Comparison of ENCODE assay signal across 29 cellular contexts in genomic region chr9:131845286-131846011, GRCh38.
DNase-seq lines count a peak whose midpoint lies in the region; ATAC-seq and TF ChIP-seq lines count a peak whose summit lies in the region.
"Had no signal": no experiment of that assay in that cellular context is flagged by ENCODE, and none has a peak within 500 bp of the region (broad histone marks: within the 10 kb centered on the region; RNA-seq: fewer than 3 reads in every experiment).

No MANE protein-coding gene starts in this region.

- H3K27ac Mint-ChIP-seq in activated naive CD4-positive, alpha-beta T cell treated with anti-CD3 and anti-CD28 coated beads, Interleukin-2, amount 10 ng/mL, durations not matched to agents 7 days and 5 days, result peak overlapping the region; percentile 77
- H3K27ac Mint-ChIP-seq in activated T-helper 1 cell treated with anti-CD3 and anti-CD28 coated beads, Interleukin-12 subunit alpha, Interleukin-12 subunit beta, Interleukin-2, Interleukin-4 antibody, amounts not matched to agents 30 ng/mL and 10 ng/mL and 1 ng/mL, durations not matched to agents 14 hours and 24 hours and 36 hours, result peak overlapping the region; percentile 77
- no peak overlapping the region for H3K27ac Mint-ChIP-seq in stimulated activated effector memory CD8-positive, alpha-beta T cell treated with anti-CD3 and anti-CD28 coated beads, Interleukin-12 subunit alpha, Interleukin-12 subunit beta, amount 100 ng/mL, for 72 hours
- no peak overlapping the region for H3K27ac Mint-ChIP-seq in chondrocyte (ENCODE audit: unreplicated experiment)
- H3K27ac Mint-ChIP-seq: activated naive CD4-positive, alpha-beta T cell treated with anti-CD3 and anti-CD28 coated beads, Interleukin-2, amount 50 U/mL, for 72 hours; immature natural killer cell; natural killer cell; WTC11 had no signal

- no peaks in the 10 kb centered on the region for H3K36me3 Mint-ChIP-seq in activated naive CD4-positive, alpha-beta T cell treated with anti-CD3 and anti-CD28 coated beads, Interleukin-2, amount 10 ng/mL, durations not matched to agents 7 days and 5 days
- H3K36me3 Mint-ChIP-seq in activated T-helper 1 cell treated with anti-CD3 and anti-CD28 coated beads, Interleukin-12 subunit alpha, Interleukin-12 subunit beta, Interleukin-2, Interleukin-4 antibody, amounts not matched to agents 30 ng/mL and 10 ng/mL and 1 ng/mL, durations not matched to agents 14 hours and 24 hours and 36 hours (ENCODE audit: low read depth), result no peaks in the 10 kb centered on the region
- H3K36me3 Mint-ChIP-seq in stimulated activated effector memory CD8-positive, alpha-beta T cell treated with anti-CD3 and anti-CD28 coated beads, Interleukin-12 subunit alpha, Interleukin-12 subunit beta, amount 100 ng/mL, for 72 hours, result no peaks in the 10 kb centered on the region
- H3K36me3 Mint-ChIP-seq in chondrocyte (ENCODE audit: low read depth), result no peaks in the 10 kb centered on the region
- H3K36me3 Mint-ChIP-seq: activated naive CD4-positive, alpha-beta T cell treated with anti-CD3 and anti-CD28 coated beads, Interleukin-2, amount 50 U/mL, for 72 hours; immature natural killer cell; natural killer cell; WTC11 had no signal

- CTCF ChIA-PET in activated naive CD4-positive, alpha-beta T cell treated with anti-CD3 and anti-CD28 coated beads, Interleukin-2, amount 10 ng/mL, durations not matched to agents 7 days and 5 days (lab: Charles Lee), result no interaction called here

- intact Hi-C loops in activated T-helper 1 cell treated with anti-CD3 and anti-CD28 coated beads, Interleukin-12 subunit alpha, Interleukin-12 subunit beta, Interleukin-2, Interleukin-4 antibody, amounts not matched to agents 30 ng/mL and 10 ng/mL and 1 ng/mL, durations not matched to agents 14 hours and 24 hours and 36 hours (cut with micrococcal nuclease), result no loop called here

- TF ChIP-seq CTCF in chondrocyte (IDR thresholded peaks at IDR 0.05), result no peak

- no peak overlapping the region for H3K4me3 Mint-ChIP-seq in activated naive CD4-positive, alpha-beta T cell treated with anti-CD3 and anti-CD28 coated beads, Interleukin-2, amount 10 ng/mL, durations not matched to agents 7 days and 5 days
- H3K4me3 Mint-ChIP-seq in activated T-helper 1 cell treated with anti-CD3 and anti-CD28 coated beads, Interleukin-12 subunit alpha, Interleukin-12 subunit beta, Interleukin-2, Interleukin-4 antibody, amounts not matched to agents 30 ng/mL and 10 ng/mL and 1 ng/mL, durations not matched to agents 14 hours and 24 hours and 36 hours, result peak overlapping the region; percentile 2
- no peak overlapping the region for H3K4me3 Mint-ChIP-seq in stimulated activated effector memory CD8-positive, alpha-beta T cell treated with anti-CD3 and anti-CD28 coated beads, Interleukin-12 subunit alpha, Interleukin-12 subunit beta, amount 100 ng/mL, for 72 hours
- H3K4me3 Mint-ChIP-seq in chondrocyte (ENCODE audit: unreplicated experiment), result no peak overlapping the region
- H3K4me3 Mint-ChIP-seq: immature natural killer cell; natural killer cell; stimulated activated naive CD8-positive, alpha-beta T cell treated with anti-CD3 and anti-CD28 coated beads, Interleukin-15, amount 100 ng/mL, for 72 hours; WTC11 had no signal

- peaks cover 27% of the 10 kb centered on the region for H3K27me3 Mint-ChIP-seq in activated naive CD4-positive, alpha-beta T cell treated with anti-CD3 and anti-CD28 coated beads, Interleukin-2, amount 10 ng/mL, durations not matched to agents 7 days and 5 days
- peaks cover 3% of the 10 kb centered on the region for H3K27me3 Mint-ChIP-seq in activated T-helper 1 cell treated with anti-CD3 and anti-CD28 coated beads, Interleukin-12 subunit alpha, Interleukin-12 subunit beta, Interleukin-2, Interleukin-4 antibody, amounts not matched to agents 30 ng/mL and 10 ng/mL and 1 ng/mL, durations not matched to agents 14 hours and 24 hours and 36 hours (ENCODE audit: insufficient read depth)
- H3K27me3 Mint-ChIP-seq in chondrocyte (ENCODE audit: low read depth), result peaks cover 12% of the 10 kb centered on the region

- H3K4me1 Mint-ChIP-seq in activated naive CD4-positive, alpha-beta T cell treated with anti-CD3 and anti-CD28 coated beads, Interleukin-2, amount 10 ng/mL, durations not matched to agents 7 days and 5 days, result peaks cover 12% of the 10 kb centered on the region
- peaks cover 14% of the 10 kb centered on the region for H3K4me1 Mint-ChIP-seq in activated T-helper 1 cell treated with anti-CD3 and anti-CD28 coated beads, Interleukin-12 subunit alpha, Interleukin-12 subunit beta, Interleukin-2, Interleukin-4 antibody, amounts not matched to agents 30 ng/mL and 10 ng/mL and 1 ng/mL, durations not matched to agents 14 hours and 24 hours and 36 hours (ENCODE audit: low read depth)
- peaks cover 3% of the 10 kb centered on the region for H3K4me1 Mint-ChIP-seq in stimulated activated effector memory CD8-positive, alpha-beta T cell treated with anti-CD3 and anti-CD28 coated beads, Interleukin-12 subunit alpha, Interleukin-12 subunit beta, amount 100 ng/mL, for 72 hours
- no peaks in the 10 kb centered on the region for H3K4me1 Mint-ChIP-seq in chondrocyte (ENCODE audit: low read depth)
- H3K4me1 Mint-ChIP-seq: immature natural killer cell; stimulated activated naive CD8-positive, alpha-beta T cell treated with anti-CD3 and anti-CD28 coated beads, Interleukin-15, amount 100 ng/mL, for 72 hours had no signal

- ATAC-seq in stimulated activated effector memory CD8-positive, alpha-beta T cell treated with anti-CD3 and anti-CD28 coated beads, Interleukin-12 subunit alpha, Interleukin-12 subunit beta, amount 100 ng/mL, for 72 hours, result peak; percentile 29
- ATAC-seq: left cardiac atrium; natural killer cell; stimulated activated naive CD8-positive, alpha-beta T cell treated with anti-CD3 and anti-CD28 coated beads, Interleukin-15, amount 100 ng/mL, for 72 hours; WTC11 had no signal

- DNase-seq in activated naive CD4-positive, alpha-beta T cell treated with anti-CD3 and anti-CD28 coated beads, Interleukin-2, amount 10 ng/mL, durations not matched to agents 7 days and 5 days, result no peak
- no peak for DNase-seq in activated naive CD4-positive, alpha-beta T cell treated with anti-CD3 and anti-CD28 coated beads, Interleukin-2, amount 50 U/mL, for 16 hours
- peak; percentile 59 for DNase-seq in SK-N-DZ (ENCODE audit: low spot score)
- DNase-seq in activated T-helper 1 cell treated with anti-CD3 and anti-CD28 coated beads, Interleukin-12 subunit alpha, Interleukin-12 subunit beta, Interleukin-2, Interleukin-4 antibody, amounts not matched to agents 30 ng/mL and 10 ng/mL and 1 ng/mL, durations not matched to agents 14 hours and 24 hours and 36 hours (ENCODE audit: low spot score), result no peak
- no peak for DNase-seq in stimulated activated effector memory CD8-positive, alpha-beta T cell treated with anti-CD3 and anti-CD28 coated beads, Interleukin-12 subunit alpha, Interleukin-12 subunit beta, amount 100 ng/mL, for 72 hours (ENCODE audit: low spot score in 2 of 2)
- DNase-seq in chondrocyte (ENCODE audit: low spot score), result no peak
- DNase-seq in DMS153 (lab: John Stamatoyannopoulos, UW), result no peak
- DNase-seq: ACHN; amygdala; BE2C; DMS 273 treated with DMSO at 0.1 percent for 48 hours; effector CD8-positive, alpha-beta T cell; immature natural killer cell; KBM-7; left cardiac atrium; MG63; natural killer cell; NCI-H1105; NCI-H187; NCI-H446 treated with DMSO at 0.1 percent for 48 hours; NCI-H774; occipital lobe; Peyer's patch; SHP77; stimulated activated naive CD8-positive, alpha-beta T cell treated with anti-CD3 and anti-CD28 coated beads, Interleukin-15, amount 100 ng/mL, for 72 hours; thyroid gland; uterus had no signal

- H3K9me3 Mint-ChIP-seq in activated naive CD4-positive, alpha-beta T cell treated with anti-CD3 and anti-CD28 coated beads, Interleukin-2, amount 10 ng/mL, durations not matched to agents 7 days and 5 days, result peaks cover 6% of the 10 kb centered on the region
- H3K9me3 Mint-ChIP-seq in activated T-helper 1 cell treated with anti-CD3 and anti-CD28 coated beads, Interleukin-12 subunit alpha, Interleukin-12 subunit beta, Interleukin-2, Interleukin-4 antibody, amounts not matched to agents 30 ng/mL and 10 ng/mL and 1 ng/mL, durations not matched to agents 14 hours and 24 hours and 36 hours, result no peaks in the 10 kb centered on the region
- H3K9me3 Mint-ChIP-seq in stimulated activated effector memory CD8-positive, alpha-beta T cell treated with anti-CD3 and anti-CD28 coated beads, Interleukin-12 subunit alpha, Interleukin-12 subunit beta, amount 100 ng/mL, for 72 hours, result no peaks in the 10 kb centered on the region
- no peaks in the 10 kb centered on the region for H3K9me3 Mint-ChIP-seq in chondrocyte (ENCODE audit: low read depth)
- H3K9me3 Mint-ChIP-seq: activated naive CD4-positive, alpha-beta T cell treated with anti-CD3 and anti-CD28 coated beads, Interleukin-2, amount 50 U/mL, for 72 hours; immature natural killer cell; natural killer cell; stimulated activated naive CD8-positive, alpha-beta T cell treated with anti-CD3 and anti-CD28 coated beads, Interleukin-15, amount 100 ng/mL, for 72 hours; WTC11 had no signal

Comparison
In these comparisons a context has a peak if more than half of its experiments do, and no peak if none do; other contexts are left out.
1. H3K27ac Mint-ChIP-seq: peak in activated naive CD4-positive, alpha-beta T cell treated with anti-CD3 and anti-CD28 coated beads, Interleukin-2, amount 10 ng/mL, durations not matched to agents 7 days and 5 days (single experiment) and activated T-helper 1 cell treated with anti-CD3 and anti-CD28 coated beads, Interleukin-12 subunit alpha, Interleukin-12 subunit beta, Interleukin-2, Interleukin-4 antibody, amounts not matched to agents 30 ng/mL and 10 ng/mL and 1 ng/mL, durations not matched to agents 14 hours and 24 hours and 36 hours (single experiment); none in stimulated activated effector memory CD8-positive, alpha-beta T cell treated with anti-CD3 and anti-CD28 coated beads, Interleukin-12 subunit alpha, Interleukin-12 subunit beta, amount 100 ng/mL, for 72 hours (single experiment) and chondrocyte (single experiment).